1 cellular context compared by ENCODE assay signal in the genomic region with DNA sequence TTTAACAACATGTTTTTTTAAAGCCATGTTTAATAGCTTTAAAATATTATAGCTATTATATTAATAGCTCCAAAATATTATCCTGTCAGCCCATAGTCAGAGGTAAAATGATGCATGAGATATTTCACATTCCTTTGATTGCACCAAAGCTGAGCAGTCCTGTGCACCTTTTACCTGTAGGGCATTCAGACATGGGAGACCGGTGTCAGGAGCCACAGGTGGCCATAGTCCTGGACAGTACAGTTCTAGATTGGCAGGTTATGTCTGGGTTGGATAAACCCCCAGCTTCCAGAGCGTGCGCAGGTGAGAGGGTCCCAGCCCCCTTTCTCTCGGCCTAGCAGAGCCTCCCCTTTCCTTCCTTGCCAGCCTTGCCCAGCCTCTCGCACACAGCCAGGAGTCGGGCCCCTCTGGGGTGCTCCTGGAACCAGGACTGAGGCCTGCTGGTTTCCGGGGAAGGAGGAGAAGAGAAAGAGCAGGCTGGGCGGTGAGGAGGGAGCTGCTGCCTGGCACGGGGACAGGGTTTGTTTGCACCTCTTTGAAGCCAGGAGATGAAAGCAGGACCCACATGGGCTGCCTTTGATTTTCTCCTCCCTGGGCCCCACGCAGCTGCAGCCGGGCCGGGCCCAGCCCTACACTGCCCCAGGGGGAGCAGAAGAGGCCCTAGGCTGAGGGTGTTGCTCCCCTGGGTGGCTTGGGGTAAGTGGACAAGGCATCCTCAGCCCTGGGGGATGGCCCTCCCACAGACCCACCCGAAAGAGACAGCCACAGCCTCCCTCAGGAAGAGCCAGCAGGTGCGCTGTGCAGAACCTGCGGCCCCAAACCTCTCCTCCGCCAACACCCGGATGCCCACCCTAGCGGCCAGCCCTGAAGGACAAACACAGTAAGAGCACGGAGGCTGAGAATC.
TF ChIP-seq lines count a peak whose summit lies in the region.

No MANE protein-coding gene starts in this region.

TF ChIP-seq in HEK293, 187 proteins besides CTCF, POLR2A, EP300 and RAD21 (continued from another document):
- TF ChIP-seq PRDM2 (tag by site-specific recombination; IDR thresholded peaks at IDR 0.05; ENCODE audit: borderline replicate concordance): no peak
- TF ChIP-seq MYNN (tag by site-specific recombination; IDR thresholded peaks at IDR 0.05; ENCODE audit: borderline replicate concordance): no peak
- no peak for TF ChIP-seq ZNF132 (tag by site-specific recombination; IDR thresholded peaks at IDR 0.05; ENCODE audit: borderline replicate concordance)
- TF ChIP-seq SCRT2 (tag by site-specific recombination; IDR thresholded peaks at IDR 0.05): peak; percentile 81
- no peak for TF ChIP-seq ZNF626 (tag by site-specific recombination; IDR thresholded peaks at IDR 0.05)
- no peak for TF ChIP-seq ZNF394 (tag by site-specific recombination; IDR thresholded peaks at IDR 0.05; ENCODE audit: borderline replicate concordance)
- no peak for TF ChIP-seq ZSCAN4 (tag by site-specific recombination; IDR thresholded peaks at IDR 0.05)
- no peak for TF ChIP-seq ATF2 (tag by site-specific recombination; IDR thresholded peaks at IDR 0.05; ENCODE audit: low read depth)
- TF ChIP-seq ZNF692 (tag by site-specific recombination; IDR thresholded peaks at IDR 0.05): 0 out of 2 replicates have a peak, but pooled peaks have one; percentile 36
- no peak for TF ChIP-seq ZSCAN23 (tag by site-specific recombination; IDR thresholded peaks at IDR 0.05)
- TF ChIP-seq GLIS1 (tag by site-specific recombination; IDR thresholded peaks at IDR 0.05): peak; percentile 92
